ENCODE assay signal across 8 cellular contexts in genomic region chr6:160534050-160534696, GRCh38.
A peak's percentile ranks its signal among the peaks of the same experiment; 100 is the strongest.
DNase-seq lines count a peak whose midpoint lies in the region; TF ChIP-seq lines count a peak whose summit lies in the region.

No MANE protein-coding gene starts in this region.

- TF ChIP-seq POLR2A in lower leg skin (IDR thresholded peaks at IDR 0.05) = no peak

- no peaks in the 10 kb centered on the region for H3K36me3 ChIP-seq in HAP-1 (replicated peaks)

- no peaks in the 10 kb centered on the region for H3K4me1 ChIP-seq in HAP-1

- WGBS in lower leg skin, 2 donors = 13 to 14% methylated on average over 9 of the region's 9 CpGs

- TF ChIP-seq CTCF in GM12874 (IDR thresholded peaks at IDR 0.05; ENCODE audit: insufficient read depth, low read depth, low read length) = peak; percentile 77
- TF ChIP-seq CTCF in lower leg skin (IDR thresholded peaks at IDR 0.05) = peak in 1 of 3 donors; percentile 40

- in situ Hi-C loops in HAP-1 (cut with MboI; ENCODE audit: low sequenced_read_pairs) = no loop called here

- H3K4me3 ChIP-seq in HAP-1 = no peak overlapping the region
- no peak overlapping the region for H3K4me3 ChIP-seq in lower leg skin (ENCODE audit: low read depth, poor library complexity, severe bottlenecking)

- no peaks in the 10 kb centered on the region for H3K9me3 ChIP-seq in HAP-1

- no peaks in the 10 kb centered on the region for H3K27me3 ChIP-seq in HAP-1 (ENCODE audit: low read depth)

- DNase-seq in HAP-1 (ENCODE audit: low spot score in 2 of 2) (peak; percentile 35 to 76), M059J (ENCODE audit: low read depth) (peak; percentile 43), dermis microvascular lymphatic vessel endothelial cell (ENCODE audit: low read depth in 2 of 2) (peak; percentile 7 to 47), lower leg skin (ENCODE audit: low spot score in 2 of 2) (peak; percentile 30 to 91), NCI-H345 treated with DMSO at 0.1 percent for 48 hours (lab: John Stamatoyannopoulos, UW; ENCODE audit: unreplicated experiment) (no peak)
- DNase-seq in activated CD4-positive, alpha-beta T cell treated with anti-CD3 and anti-CD28 coated beads for 48 hours = peak; percentile 66
- DNase-seq in stimulated activated CD8-positive, alpha-beta memory T cell treated with anti-CD3 and anti-CD28 coated beads, Interleukin-15, amount 100 ng/mL, for 24 hours (ENCODE audit: low read depth) = peak; percentile 16

- intact Hi-C loops in lower leg skin (cut with DNase I; ENCODE audit: low total_unique reads) = no loop called here
